In genomic region chr2:43927442-43927841, GRCh38 we compare ENCODE assay signal across 20 cellular contexts.
DNase-seq lines count a peak whose midpoint lies in the region; ATAC-seq, FAIRE-seq and TF ChIP-seq lines count a peak whose summit lies in the region.
"Had no signal": no experiment of that assay in that cellular context is flagged by ENCODE, and none has a peak within 500 bp of the region (broad histone marks: within the 10 kb centered on the region; RNA-seq: fewer than 3 reads in every experiment).

No MANE protein-coding gene starts in this region.

- ATAC-seq in GM21447 (IDR thresholded peaks at IDR 0.05; ENCODE audit: unreplicated experiment) = no peak
- ATAC-seq: lower lobe of right lung had no signal

- no peak overlapping the region for H3K4me3 Mint-ChIP-seq in activated T-cell treated with anti-CD3 and anti-CD28 coated beads, Interleukin-2, amount 50 U/mL, for 24 hours
- H3K4me3 Mint-ChIP-seq in T-helper 1 cell treated with Interleukin-12 subunit alpha and Interleukin-12 subunit beta and Interleukin-4 antibody, amounts not matched to agents 30 μg/mL and 1 μg/mL, for 36 hours = peak overlapping the region; percentile 41
- H3K4me3 Mint-ChIP-seq: brain, endodermal cell had no signal

- H3K27ac Mint-ChIP-seq in activated T-cell treated with anti-CD3 and anti-CD28 coated beads, Interleukin-2, amount 50 U/mL, for 24 hours = peak overlapping the region; percentile 41
- peak overlapping the region; percentile 64 for H3K27ac Mint-ChIP-seq in T-helper 1 cell treated with Interleukin-12 subunit alpha and Interleukin-12 subunit beta and Interleukin-4 antibody, amounts not matched to agents 30 μg/mL and 1 μg/mL, for 36 hours
- H3K27ac Mint-ChIP-seq: endodermal cell had no signal

- H3K27me3 Mint-ChIP-seq in activated T-cell treated with anti-CD3 and anti-CD28 coated beads, Interleukin-2, amount 50 U/mL, for 24 hours = no peaks in the 10 kb centered on the region
- no peaks in the 10 kb centered on the region for H3K27me3 Mint-ChIP-seq in T-helper 1 cell treated with Interleukin-12 subunit alpha and Interleukin-12 subunit beta and Interleukin-4 antibody, amounts not matched to agents 30 μg/mL and 1 μg/mL, for 36 hours (ENCODE audit: low read depth)
- H3K27me3 Mint-ChIP-seq: brain had no signal

- FAIRE-seq in colon (lab: Jason Lieb, UNC) = peak; percentile 5
- FAIRE-seq: kidney had no signal

- peaks cover 92% of the 10 kb centered on the region for H3K36me3 Mint-ChIP-seq in activated T-cell treated with anti-CD3 and anti-CD28 coated beads, Interleukin-2, amount 50 U/mL, for 24 hours (ENCODE audit: low read depth)
- H3K36me3 Mint-ChIP-seq in T-helper 1 cell treated with Interleukin-12 subunit alpha and Interleukin-12 subunit beta and Interleukin-4 antibody, amounts not matched to agents 30 μg/mL and 1 μg/mL, for 36 hours (ENCODE audit: low read depth) = peaks cover 23% of the 10 kb centered on the region

- no peaks in the 10 kb centered on the region for H3K9me3 Mint-ChIP-seq in activated T-cell treated with anti-CD3 and anti-CD28 coated beads, Interleukin-2, amount 50 U/mL, for 24 hours
- no peaks in the 10 kb centered on the region for H3K9me3 Mint-ChIP-seq in T-helper 1 cell treated with Interleukin-12 subunit alpha and Interleukin-12 subunit beta and Interleukin-4 antibody, amounts not matched to agents 30 μg/mL and 1 μg/mL, for 36 hours
- H3K9me3 Mint-ChIP-seq: brain, endodermal cell had no signal

- no peak for DNase-seq in activated T-cell treated with anti-CD3 and anti-CD28 coated beads, Interleukin-2, amount 50 U/mL, for 24 hours
- DNase-seq in activated T-cell treated with anti-CD3 and anti-CD28 coated beads, Interleukin-2, amount 50 U/mL, for 48 hours = no peak
- DNase-seq in GM10248 (ENCODE audit: extremely low spot score) = peak; percentile 23
- no peak for DNase-seq in DMS114 treated with DMSO at 0.1 percent for 48 hours (lab: John Stamatoyannopoulos, UW; ENCODE audit: unreplicated experiment)
- no peak for DNase-seq in NCI-H2196 (lab: John Stamatoyannopoulos, UW; ENCODE audit: unreplicated experiment)
- DNase-seq: activated CD4-positive, alpha-beta T cell treated with anti-CD3 and anti-CD28 coated beads for 1 hour; EL; endodermal cell; kidney; lower lobe of right lung; NCI-H1092 treated with DMSO at 0.1 percent for 48 hours; NCI-H2029; NCI-H345; sigmoid colon; stimulated activated CD8-positive, alpha-beta memory T cell treated with anti-CD3 and anti-CD28 coated beads, Interleukin-4, amount 100 ng/mL, for 48 hours; substantia nigra had no signal

- CTCF ChIA-PET in GM10248 (lab: Yijun Ruan, JAX) = interaction anchor here (1.5 to 2.2 kb wide), 2 partner anchors 10 to 23 kb away, joined by 4 to 7 read pairs; no protein-coding TSS in a partner anchor

- POLR2A ChIA-PET in GM10248 (lab: Yijun Ruan, JAX) = no interaction called here

- no peak for TF ChIP-seq CTCF in GM10248 (IDR thresholded peaks at IDR 0.05; ENCODE audit: control extremely low read depth, extremely low read depth, low read depth, missing control alignments)

- H3K4me1 Mint-ChIP-seq in activated T-cell treated with anti-CD3 and anti-CD28 coated beads, Interleukin-2, amount 50 U/mL, for 24 hours (ENCODE audit: low read depth) = peaks cover 31% of the 10 kb centered on the region
- H3K4me1 Mint-ChIP-seq in T-helper 1 cell treated with Interleukin-12 subunit alpha and Interleukin-12 subunit beta and Interleukin-4 antibody, amounts not matched to agents 30 μg/mL and 1 μg/mL, for 36 hours (ENCODE audit: low read depth) = peaks cover 19% of the 10 kb centered on the region
